Comparison of ENCODE assay signal across 1 cellular context in the genomic region with DNA sequence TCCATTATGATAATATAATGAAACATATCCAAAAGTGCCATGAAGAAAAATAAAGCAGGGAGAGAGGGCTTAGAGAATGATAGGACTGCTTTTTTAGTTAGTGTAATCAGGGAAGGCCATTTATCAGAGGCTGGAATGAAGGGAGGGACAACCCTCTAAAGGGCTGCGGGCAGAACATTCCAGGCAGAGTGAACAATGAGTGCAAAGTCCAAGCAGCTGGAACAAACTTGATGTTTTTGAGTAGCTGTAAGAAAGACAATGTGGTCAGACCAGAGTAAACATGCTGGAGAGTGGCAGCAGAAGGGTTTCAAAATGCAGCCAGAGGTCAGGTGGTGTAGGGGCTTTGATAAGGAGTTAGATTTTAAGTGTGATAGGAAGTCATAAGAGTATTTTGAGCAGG.
TF ChIP-seq lines count a peak whose summit lies in the region.

No MANE protein-coding gene starts in this region.

TF ChIP-seq in WTC11, 78 proteins besides CTCF, POLR2A, EP300 and RAD21 (continued from another document):
- TF ChIP-seq RELA (CRISPR knock-in tag; IDR thresholded peaks at IDR 0.05; ENCODE audit: borderline replicate concordance) (no peak), SMAD3 (CRISPR knock-in tag; IDR thresholded peaks at IDR 0.05; ENCODE audit: borderline replicate concordance) (no peak), FOXP1 (CRISPR knock-in tag; IDR thresholded peaks at IDR 0.05; ENCODE audit: borderline replicate concordance) (no peak), TEAD4 (CRISPR knock-in tag; IDR thresholded peaks at IDR 0.05) (no peak), OVOL2 (CRISPR knock-in tag; IDR thresholded peaks at IDR 0.05; ENCODE audit: borderline replicate concordance) (no peak), ZNF232 (CRISPR knock-in tag; IDR thresholded peaks at IDR 0.05) (no peak), IRF2 (CRISPR knock-in tag; IDR thresholded peaks at IDR 0.05; ENCODE audit: borderline replicate concordance, low read depth) (no peak), ZNF263 (CRISPR knock-in tag; IDR thresholded peaks at IDR 0.05; ENCODE audit: low read depth) (no peak), ZNF219 (CRISPR knock-in tag; IDR thresholded peaks at IDR 0.05; ENCODE audit: borderline replicate concordance) (no peak), CBFB (CRISPR knock-in tag; IDR thresholded peaks at IDR 0.05; ENCODE audit: low read depth) (no peak), NR1H2 (CRISPR knock-in tag; IDR thresholded peaks at IDR 0.05) (no peak), ZNF423 (CRISPR knock-in tag; IDR thresholded peaks at IDR 0.05) (no peak), NFATC4 (CRISPR knock-in tag; IDR thresholded peaks at IDR 0.05) (no peak)
- TF ChIP-seq, protein P1, sequence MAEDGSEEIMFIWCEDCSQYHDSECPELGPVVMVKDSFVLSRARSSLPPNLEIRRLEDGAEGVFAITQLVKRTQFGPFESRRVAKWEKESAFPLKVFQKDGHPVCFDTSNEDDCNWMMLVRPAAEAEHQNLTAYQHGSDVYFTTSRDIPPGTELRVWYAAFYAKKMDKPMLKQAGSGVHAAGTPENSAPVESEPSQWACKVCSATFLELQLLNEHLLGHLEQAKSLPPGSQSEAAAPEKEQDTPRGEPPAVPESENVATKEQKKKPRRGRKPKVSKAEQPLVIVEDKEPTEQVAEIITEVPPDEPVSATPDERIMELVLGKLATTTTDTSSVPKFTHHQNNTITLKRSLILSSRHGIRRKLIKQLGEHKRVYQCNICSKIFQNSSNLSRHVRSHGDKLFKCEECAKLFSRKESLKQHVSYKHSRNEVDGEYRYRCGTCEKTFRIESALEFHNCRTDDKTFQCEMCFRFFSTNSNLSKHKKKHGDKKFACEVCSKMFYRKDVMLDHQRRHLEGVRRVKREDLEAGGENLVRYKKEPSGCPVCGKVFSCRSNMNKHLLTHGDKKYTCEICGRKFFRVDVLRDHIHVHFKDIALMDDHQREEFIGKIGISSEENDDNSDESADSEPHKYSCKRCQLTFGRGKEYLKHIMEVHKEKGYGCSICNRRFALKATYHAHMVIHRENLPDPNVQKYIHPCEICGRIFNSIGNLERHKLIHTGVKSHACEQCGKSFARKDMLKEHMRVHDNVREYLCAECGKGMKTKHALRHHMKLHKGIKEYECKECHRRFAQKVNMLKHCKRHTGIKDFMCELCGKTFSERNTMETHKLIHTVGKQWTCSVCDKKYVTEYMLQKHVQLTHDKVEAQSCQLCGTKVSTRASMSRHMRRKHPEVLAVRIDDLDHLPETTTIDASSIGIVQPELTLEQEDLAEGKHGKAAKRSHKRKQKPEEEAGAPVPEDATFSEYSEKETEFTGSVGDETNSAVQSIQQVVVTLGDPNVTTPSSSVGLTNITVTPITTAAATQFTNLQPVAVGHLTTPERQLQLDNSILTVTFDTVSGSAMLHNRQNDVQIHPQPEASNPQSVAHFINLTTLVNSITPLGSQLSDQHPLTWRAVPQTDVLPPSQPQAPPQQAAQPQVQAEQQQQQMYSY (CRISPR knock-in tag; IDR thresholded peaks at IDR 0.05) = no peak
